ENCODE assay signal across 13 cellular contexts in the genomic region with DNA sequence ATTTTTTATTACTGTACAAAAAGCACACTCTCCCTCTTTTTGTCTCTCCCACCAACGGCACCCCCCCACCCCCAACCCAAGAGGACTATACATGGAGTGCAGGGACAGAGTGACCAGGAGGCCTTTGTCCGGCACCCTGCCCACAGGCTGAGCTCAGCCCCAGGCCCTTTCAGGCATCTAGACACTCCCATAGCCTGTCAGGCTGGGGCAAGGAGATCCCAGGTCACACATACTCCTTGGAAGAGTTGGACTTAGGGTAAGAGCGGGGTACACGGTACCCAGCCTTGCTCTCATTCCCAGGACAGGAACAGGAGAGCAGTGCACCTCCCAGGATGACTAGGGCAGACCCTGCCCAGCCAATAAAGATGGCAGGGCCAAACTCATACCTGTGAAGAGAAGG. TPM values are rescaled to one million over a fixed set of nuclear protein-coding genes. Genes with fewer than 3 reads are reported as not detected.
DNase-seq lines count a peak whose midpoint lies in the region; ATAC-seq and TF ChIP-seq lines count a peak whose summit lies in the region.
"Had no signal": no experiment of that assay in that cellular context is flagged by ENCODE, and none has a peak within 500 bp of the region (broad histone marks: within the 10 kb centered on the region; RNA-seq: fewer than 3 reads in every experiment).

No MANE protein-coding gene starts in this region.

- H3K4me1 ChIP-seq in duodenal mucosa (ENCODE audit: control insufficient read depth in 1 of 2, insufficient read depth in 2 of 2, low read length in 2 of 2): peaks cover 12 to 36% of the 10 kb centered on the region in 2 donors
- H3K4me1 ChIP-seq in muscle layer of duodenum (ENCODE audit: control insufficient read depth in 1 of 2, insufficient read depth in 2 of 2, low read length in 2 of 2): peaks cover 0 to 32% of the 10 kb centered on the region in 2 donors
- peaks cover 19% of the 10 kb centered on the region for H3K4me1 ChIP-seq in GM23248 (ENCODE audit: insufficient read depth)

- no peaks in the 10 kb centered on the region for H3K9me3 Mint-ChIP-seq in IgD-negative memory B cell
- H3K9me3 Mint-ChIP-seq: effector memory CD8-positive, alpha-beta T cell had no signal

- H3K4me2 ChIP-seq in GM23248 (ENCODE audit: unreplicated experiment): no peak overlapping the region

- no peak for ATAC-seq in HG03521 (IDR thresholded peaks at IDR 0.05; ENCODE audit: unreplicated experiment)
- ATAC-seq: effector memory CD8-positive, alpha-beta T cell; GM12878 had no signal

- H3K27me3 Mint-ChIP-seq in IgD-negative memory B cell: peaks cover 22% of the 10 kb centered on the region

- in situ Hi-C loops in GM23248 (cut with MboI): no loop called here

- H3K9ac ChIP-seq in duodenal mucosa (ENCODE audit: low read depth in 1 of 2, low read length in 2 of 2): peak overlapping the region; percentile 94 to 98
- no peak overlapping the region for H3K9ac ChIP-seq in GM23248

- DNase-seq in GM23248: no peak
- DNase-seq in NCI-H524 (lab: John Stamatoyannopoulos, UW): no peak
- DNase-seq in NCI-H146 (lab: John Stamatoyannopoulos, UW): no peak
- DNase-seq: effector memory CD8-positive, alpha-beta T cell; NCI-H1694 treated with DMSO at 0.1 percent for 48 hours had no signal

- H3K4me1 Mint-ChIP-seq in IgD-negative memory B cell: peaks cover 5 to 18% (median 13%) of the 10 kb centered on the region in 3 donors

- TF ChIP-seq CTCF in C4-2B (conservative IDR thresholded peaks at IDR 0.05): no peak

- H3K27ac ChIP-seq in C4-2B: peak overlapping the region; percentile 99
- peak overlapping the region; percentile 97 for H3K27ac ChIP-seq in duodenal mucosa (ENCODE audit: low read depth, low read length)
- peak overlapping the region; percentile 84 for H3K27ac ChIP-seq in muscle layer of duodenum (ENCODE audit: low read length)
- no peak overlapping the region for H3K27ac ChIP-seq in GM23248

- H3K4me3 Mint-ChIP-seq in IgD-negative memory B cell: peak overlapping the region in 3 of 4 donors; percentile 22 to 67 (median 57)

- peaks cover 0 to 12% of the 10 kb centered on the region in 2 donors for H3K27me3 ChIP-seq in duodenal mucosa (ENCODE audit: control insufficient read depth in 1 of 2, insufficient read depth in 2 of 2, low read length in 2 of 2)
- peaks cover 28% of the 10 kb centered on the region for H3K27me3 ChIP-seq in muscle layer of duodenum (ENCODE audit: low read depth, low read length)
- H3K27me3 ChIP-seq in GM23248 (replicated peaks; ENCODE audit: insufficient read depth): no peaks in the 10 kb centered on the region
- H3K27me3 ChIP-seq: adrenal gland had no signal

- peaks cover 4% of the 10 kb centered on the region for H3K36me3 Mint-ChIP-seq in IgD-negative memory B cell

- H3K36me3 ChIP-seq in duodenal mucosa (ENCODE audit: control insufficient read depth in 1 of 2, insufficient read depth in 2 of 2, low read length in 2 of 2) (peaks cover 10 to 42% of the 10 kb centered on the region in 2 donors), muscle layer of duodenum (ENCODE audit: control insufficient read depth in 1 of 2, insufficient read depth in 2 of 2, low read length in 2 of 2) (peaks cover 25 to 42% of the 10 kb centered on the region in 2 donors), GM23248 (ENCODE audit: low read depth) (peaks cover 18% of the 10 kb centered on the region; the same call in 1 of the 2 replicates)

- H3K4me3 ChIP-seq in duodenal mucosa (ENCODE audit: low read depth in 1 of 2, low read length in 2 of 2) (peak overlapping the region; percentile 92 to 94), muscle layer of duodenum (ENCODE audit: low read depth in 1 of 2, low read length in 2 of 2) (peak overlapping the region in 1 of 2 donors; percentile 42), GM23248 (no peak overlapping the region)

- H3K9me3 ChIP-seq in duodenal mucosa (ENCODE audit: control insufficient read depth in 1 of 2, low read length in 2 of 2) (no peaks in the 10 kb centered on the region), muscle layer of duodenum (ENCODE audit: control insufficient read depth in 1 of 2, low read length in 2 of 2) (no peaks in the 10 kb centered on the region), GM23248 (ENCODE audit: low read depth) (no peaks in the 10 kb centered on the region)
- H3K9me3 ChIP-seq: adrenal gland, vagina had no signal

- 0 out of 2 replicates have a peak, but pooled peaks cover 2% of the 10 kb centered on the region for H3K79me2 ChIP-seq in GM23248 (ENCODE audit: insufficient read depth)

- H3K9me2 ChIP-seq in GM23248 (ENCODE audit: insufficient read depth): no peaks in the 10 kb centered on the region

- H3F3A ChIP-seq in GM23248 (ENCODE audit: insufficient read depth): peaks cover 18% of the 10 kb centered on the region

- 75 to 100% methylated on average over 3 to 4 of the region's 4 CpGs for WGBS in GM23248 (ENCODE audit: low coverage in 1 of 2, low lambda C conversion rate in 2 of 2, missing lambda C conversion rate in 2 of 2), 2 experiments

- no peak overlapping the region for H2AFZ ChIP-seq in GM23248

- H3K27ac Mint-ChIP-seq in IgD-negative memory B cell: peak overlapping the region in 2 of 3 donors; percentile 69 to 71
- H3K27ac Mint-ChIP-seq: effector memory CD8-positive, alpha-beta T cell had no signal

- no peaks in the 10 kb centered on the region for H4K20me1 ChIP-seq in GM23248 (ENCODE audit: insufficient read depth)

RNA-seq across cellular contexts. Expression of a gene that starts 2.1 kb away (rescaled TPM):
- polyA plus RNA-seq in IgD-negative memory B cell (1.2 TPM), GM23248 (2016; fragmentation: Nextera tagmentation; extraction: Ambion mirVana) (1.7 and 2.3 TPM in 2 replicates)
- total RNA-seq in GM23248 (2014; rRNA removed; shearing (Covaris generic)): 4.5 and 5.4 TPM in 2 replicates

RNA-seq across cellular contexts. Expression of a gene that starts 8.1 kb away (rescaled TPM):
- polyA plus RNA-seq in IgD-negative memory B cell (86.8 TPM), GM23248 (2016; fragmentation: Nextera tagmentation; extraction: Ambion mirVana) (34.8 and 34.9 TPM in 2 replicates)
- total RNA-seq in GM23248 (2014; rRNA removed; shearing (Covaris generic)): 25.9 and 32.9 TPM in 2 replicates

RNA-seq across cellular contexts. Expression of a gene that starts 8.6 kb away (rescaled TPM):
- polyA plus RNA-seq in IgD-negative memory B cell: 48.7 TPM
- 38.9 and 63.2 TPM in 2 replicates for total RNA-seq in GM23248 (2014; rRNA removed; shearing (Covaris generic))
- 30.0 and 30.7 TPM in 2 replicates for polyA plus RNA-seq in GM23248 (2016; fragmentation: Nextera tagmentation; extraction: Ambion mirVana)

RNA-seq across cellular contexts. Expression of a gene that starts 17.9 kb away (rescaled TPM):
- polyA plus RNA-seq in IgD-negative memory B cell: 1,138 TPM
- total RNA-seq in GM23248 (2014; rRNA removed; shearing (Covaris generic)): 152 and 355 TPM in 2 replicates
- 845 and 847 TPM in 2 replicates for polyA plus RNA-seq in GM23248 (2016; fragmentation: Nextera tagmentation; extraction: Ambion mirVana)

RNA-seq across cellular contexts. Expression of a gene that starts 20.9 kb away (rescaled TPM):
- 38.2 TPM for polyA plus RNA-seq in IgD-negative memory B cell
- total RNA-seq in GM23248 (2014; rRNA removed; shearing (Covaris generic)): 32.0 and 42.6 TPM in 2 replicates
- 40.7 and 45.6 TPM in 2 replicates for polyA plus RNA-seq in GM23248 (2016; fragmentation: Nextera tagmentation; extraction: Ambion mirVana)
